29 cellular contexts compared by ENCODE assay signal in genomic region chr17:63290784-63291183, GRCh38.
DNase-seq lines count a peak whose midpoint lies in the region; ATAC-seq, FAIRE-seq and TF ChIP-seq lines count a peak whose summit lies in the region.
"Had no signal": no experiment of that assay in that cellular context is flagged by ENCODE, and none has a peak within 500 bp of the region (broad histone marks: within the 10 kb centered on the region; RNA-seq: fewer than 3 reads in every experiment).

No MANE protein-coding gene starts in this region.

- H3K9me1 ChIP-seq in endothelial cell of umbilical vein (replicated peaks; ENCODE audit: control insufficient read depth, extremely low read depth, insufficient read depth, low read length), result peaks cover 3% of the 10 kb centered on the region

- H3K27ac ChIP-seq in endothelial cell of umbilical vein (ENCODE audit: insufficient read depth, low read depth, low read length), result no peak overlapping the region
- H3K27ac ChIP-seq in upper lobe of left lung, result no peak overlapping the region
- H3K27ac ChIP-seq in suprapubic skin, result no peak overlapping the region
- H3K27ac ChIP-seq: 22Rv1, left lung, SJSA1 had no signal

- CTCF ChIA-PET in endothelial cell of umbilical vein (lab: Charles Lee), result interaction anchor here (0.9 to 1.8 kb wide), 3 partner anchors 11 to 18 kb away, joined by 3 to 10 read pairs (median 9); no protein-coding TSS in a partner anchor

- ATAC-seq in GM18868 (IDR thresholded peaks at IDR 0.05; ENCODE audit: unreplicated experiment) (no peak), upper lobe of left lung (ENCODE audit: low FRiP score in 2 of 2) (no peak)
- ATAC-seq: activated CD8-positive, alpha-beta memory T cell treated with anti-CD3 and anti-CD28 coated beads, Interleukin-2, amount 10 ng/mL, durations not matched to agents 7 days and 5 days; activated naive CD8-positive, alpha-beta T cell treated with anti-CD3 and anti-CD28 coated beads, Interleukin-2, amount 50 U/mL, for 24 hours; left lung; stimulated activated memory B cell treated with anti-CD40 and anti-IgM and Interleukin-4, amounts not matched to agents 10 μg/mL and 1 μg/mL and 100 μg/mL, for 72 hours had no signal

- peaks cover 30% of the 10 kb centered on the region for H3K4me1 ChIP-seq in endothelial cell of umbilical vein (ENCODE audit: control insufficient read depth, extremely low read depth, insufficient read depth, low read length)
- no peaks in the 10 kb centered on the region for H3K4me1 ChIP-seq in upper lobe of left lung
- H3K4me1 ChIP-seq in suprapubic skin, result no peaks in the 10 kb centered on the region
- H3K4me1 ChIP-seq: left lung had no signal

- no peak for TF ChIP-seq CTCF in endothelial cell of umbilical vein (IDR thresholded peaks at IDR 0.05; ENCODE audit: extremely low read depth in 1 of 2, insufficient read depth in 1 of 2, low read depth in 1 of 2, low read length in 2 of 2)
- TF ChIP-seq CTCF in upper lobe of left lung (IDR thresholded peaks at IDR 0.05), result no peak
- no peak for TF ChIP-seq CTCF in suprapubic skin (IDR thresholded peaks at IDR 0.05)

- no peaks in the 10 kb centered on the region for H3K36me3 ChIP-seq in endothelial cell of umbilical vein (ENCODE audit: control insufficient read depth in 2 of 2, extremely low read depth in 1 of 2, insufficient read depth in 2 of 2, low read length in 2 of 2)
- H3K36me3 ChIP-seq in upper lobe of left lung, result no peaks in the 10 kb centered on the region
- peaks cover 4% of the 10 kb centered on the region for H3K36me3 ChIP-seq in suprapubic skin
- H3K36me3 ChIP-seq: SJSA1 had no signal

- H3K79me2 ChIP-seq in endothelial cell of umbilical vein (ENCODE audit: control insufficient read depth, insufficient read depth, low read length), result no peaks in the 10 kb centered on the region

- H3K4me3 ChIP-seq in endothelial cell of umbilical vein (replicated peaks in 1 of 3; ENCODE audit: insufficient read depth in 1 of 3, low read depth in 1 of 3, low read length in 3 of 3) (no peak overlapping the region), upper lobe of left lung (no peak overlapping the region), suprapubic skin (no peak overlapping the region)
- H3K4me3 ChIP-seq: left lung, SJSA1 had no signal

- 62 to 64% methylated on average over 2 of the region's 2 CpGs for WGBS in upper lobe of left lung, 2 donors
- 69% methylated on average over 2 of the region's 2 CpGs for WGBS in suprapubic skin

- no peak overlapping the region for H3K9ac ChIP-seq in endothelial cell of umbilical vein (replicated peaks; ENCODE audit: extremely low read depth, insufficient read depth, low read length)

- no peak for TF ChIP-seq POLR2A in endothelial cell of umbilical vein (IDR thresholded peaks at IDR 0.05; ENCODE audit: low read depth, low read length)
- TF ChIP-seq POLR2A in upper lobe of left lung (IDR thresholded peaks at IDR 0.05), result no peak
- TF ChIP-seq POLR2A in suprapubic skin (IDR thresholded peaks at IDR 0.05), result no peak

- no TSS peak for BruUV-seq in endothelial cell of umbilical vein (replicated peaks; lab: Mats Ljungman, UMichigan)

- H3K9me3 ChIP-seq in endothelial cell of umbilical vein (replicated peaks; ENCODE audit: control insufficient read depth, insufficient read depth, low read length) (no peaks in the 10 kb centered on the region), upper lobe of left lung (peaks cover 0 to 13% (median 7%) of the 10 kb centered on the region in 4 donors), suprapubic skin (peaks cover 11% of the 10 kb centered on the region)

- no peak overlapping the region for H2AFZ ChIP-seq in endothelial cell of umbilical vein (ENCODE audit: low read depth, low read length)

- intact Hi-C loops in endothelial cell of umbilical vein (cut with micrococcal nuclease), result no loop called here

- DNase-seq in DMS53 (lab: John Stamatoyannopoulos, UW) (peak; percentile 35), DMS53 treated with DMSO at 0.1 percent for 48 hours (lab: John Stamatoyannopoulos, UW; ENCODE audit: unreplicated experiment) (no peak), HT-29 (ENCODE audit: low spot score) (peak; percentile 57), NCI-H69 (lab: John Stamatoyannopoulos, UW) (peak; percentile 23), endothelial cell of umbilical vein (ENCODE audit: low read depth, low spot score) (peak; percentile 28), upper lobe of left lung (no peak), suprapubic skin (ENCODE audit: low spot score in 2 of 2) (no peak)
- DNase-seq: activated CD4-positive, alpha-beta T cell treated with anti-CD3 and anti-CD28 coated beads, Interleukin-2, amount 50 U/mL, for 4 hours; activated CD8-positive, alpha-beta memory T cell treated with anti-CD3 and anti-CD28 coated beads, Interleukin-2, amount 10 ng/mL, durations not matched to agents 7 days and 5 days; activated naive CD4-positive, alpha-beta T cell; activated naive CD8-positive, alpha-beta T cell treated with anti-CD3 and anti-CD28 coated beads, Interleukin-2, amount 50 U/mL, for 24 hours; C1 segment of cervical spinal cord; Caco-2; caudate nucleus; cortex of kidney; effector memory CD4-positive, alpha-beta T cell; left lung; mesenchymal stem cell; NCI-H1694; NCI-H526; nephron progenitor cell; T-helper 1 cell; trophoblast cell had no signal

- H3K27me3 ChIP-seq in endothelial cell of umbilical vein (ENCODE audit: control insufficient read depth in 2 of 2, insufficient read depth in 2 of 2, low read length in 2 of 2), result no peaks in the 10 kb centered on the region
- H3K27me3 ChIP-seq in upper lobe of left lung, result no peaks in the 10 kb centered on the region
- H3K27me3 ChIP-seq in suprapubic skin, result no peaks in the 10 kb centered on the region
- H3K27me3 ChIP-seq: left lung, SJSA1 had no signal

- POLR2A ChIA-PET in endothelial cell of umbilical vein (lab: Charles Lee), result no interaction called here

- dilution Hi-C loops in endothelial cell of umbilical vein (cut with MboI; ENCODE audit: extremely low pct_ligation_motif_present, low sequenced_read_pairs), result no loop called here

- TF ChIP-seq EP300 in upper lobe of left lung (IDR thresholded peaks at IDR 0.05), result no peak
- TF ChIP-seq EP300 in suprapubic skin (IDR thresholded peaks at IDR 0.05), result no peak

- H4K20me1 ChIP-seq in endothelial cell of umbilical vein (replicated peaks; ENCODE audit: control insufficient read depth, extremely low read depth, insufficient read depth, low read length), result no peaks in the 10 kb centered on the region

- no peak overlapping the region for H3K4me2 ChIP-seq in endothelial cell of umbilical vein (ENCODE audit: insufficient read depth, low read length)

- FAIRE-seq in endothelial cell of umbilical vein (lab: Jason Lieb, UNC), result no peak
- FAIRE-seq: H1, islet of Langerhans had no signal

TF ChIP-seq in endothelial cell of umbilical vein, 7 proteins besides CTCF, POLR2A, EP300 and RAD21:
- TF ChIP-seq FOS (IDR thresholded peaks at IDR 0.05; ENCODE audit: borderline replicate concordance, insufficient read depth, low read length) (peak; percentile 19), JUN (IDR thresholded peaks at IDR 0.05; ENCODE audit: borderline replicate concordance, insufficient read depth, insufficient read length, low read depth) (peak; percentile 6), MYC (IDR thresholded peaks at IDR 0.05; ENCODE audit: low read depth, low read length) (no peak), EZH2 (IDR thresholded peaks at IDR 0.05; ENCODE audit: borderline replicate concordance, low read depth, low read length, severe bottlenecking) (no peak), GATA2 (IDR thresholded peaks at IDR 0.05; ENCODE audit: insufficient read depth, insufficient read length, low read depth, low read length) (no peak)

Comparison
In these comparisons a context has a peak if more than half of its experiments do, and no peak if none do; other contexts are left out.
1. DNase-seq: peak in DMS53 (single experiment), HT-29 (single experiment), NCI-H69 (single experiment) and endothelial cell of umbilical vein (single experiment); none in DMS53 treated with DMSO at 0.1 percent for 48 hours (single experiment), upper lobe of left lung (0 of 2) and suprapubic skin (0 of 2).